In genomic region chr4:177759714-177760113, GRCh38 we compare ENCODE assay signal across 19 cellular contexts.
DNase-seq lines count a peak whose midpoint lies in the region; ATAC-seq and TF ChIP-seq lines count a peak whose summit lies in the region.
"Had no signal": no experiment of that assay in that cellular context is flagged by ENCODE, and none has a peak within 500 bp of the region (broad histone marks: within the 10 kb centered on the region; RNA-seq: fewer than 3 reads in every experiment).

No MANE protein-coding gene starts in this region.

- no peaks in the 10 kb centered on the region for H4K20me1 ChIP-seq in mammary epithelial cell (ENCODE audit: insufficient read depth, low read length)

- in situ Hi-C loops in mammary epithelial cell (cut with MboI; ENCODE audit: low sequenced_read_pairs in 2 of 2) = no loop called here

- H2AFZ ChIP-seq in mammary epithelial cell (ENCODE audit: low read depth, low read length) = peak overlapping the region; percentile 75
- H2AFZ ChIP-seq: GM23248 had no signal

- no peak overlapping the region for H3K9ac ChIP-seq in mammary epithelial cell (ENCODE audit: insufficient read depth, low read length)
- H3K9ac ChIP-seq: GM23248 had no signal

- H3K27me3 ChIP-seq in mammary epithelial cell (ENCODE audit: insufficient read depth, low read length) (no peaks in the 10 kb centered on the region), foreskin keratinocyte (no peaks in the 10 kb centered on the region)
- H3K27me3 ChIP-seq: BE2C had no signal

- dilution Hi-C loops in mammary epithelial cell (cut with HindIII; ENCODE audit: low sequenced_read_pairs) = no loop called here

- H3K4me1 ChIP-seq in mammary epithelial cell (ENCODE audit: insufficient read depth, low read length) = peaks cover 11% of the 10 kb centered on the region
- peaks cover 11% of the 10 kb centered on the region for H3K4me1 ChIP-seq in foreskin keratinocyte
- H3K4me1 ChIP-seq: BE2C, HAP-1 had no signal

- DNase-seq in NCI-H82 treated with DMSO at 0.1 percent for 48 hours (lab: John Stamatoyannopoulos, UW; ENCODE audit: unreplicated experiment) (peak; percentile 18), mammary epithelial cell (peak; percentile 84), foreskin keratinocyte (peak; percentile 74 to 85), NCI-H345 (lab: John Stamatoyannopoulos, UW) (no peak), SIG-M5 (lab: John Stamatoyannopoulos, UW) (no peak), Right ventricle myocardium superior (no peak)
- DNase-seq: ACHN; BE2C; C1 segment of cervical spinal cord; CD4-positive, CD25-positive, alpha-beta regulatory T cell; CD8-positive, alpha-beta memory T cell; COR-L47; DMS 273 treated with DMSO at 0.1 percent for 48 hours; DMS53; DND-41; EL; GM23248 had no signal

- TF ChIP-seq CTCF in mammary epithelial cell (conservative IDR thresholded peaks at IDR 0.05 in 1 of 2, IDR thresholded peaks at IDR 0.05 in 1 of 2; ENCODE audit: extremely low read depth in 1 of 2, insufficient read depth in 1 of 2, low read depth in 1 of 2, low read length in 2 of 2) (no peak), foreskin keratinocyte (conservative IDR thresholded peaks at IDR 0.05) (no peak)

- H3K36me3 ChIP-seq in mammary epithelial cell (ENCODE audit: insufficient read depth, low read length) = no peaks in the 10 kb centered on the region
- H3K36me3 ChIP-seq: BE2C, HAP-1 had no signal

- BruUV-seq in mammary epithelial cell (replicated peaks; lab: Mats Ljungman, UMichigan) = no TSS peak

- WGBS in mammary epithelial cell (ENCODE audit: low coverage, missing lambda C conversion rate) = 43% methylated on average over 3 of the region's 3 CpGs

- CTCF ChIA-PET in mammary epithelial cell (lab: Charles Lee; ENCODE audit: low non-redundant PET) = no interaction called here

- ATAC-seq in foreskin keratinocyte (peak; percentile 96), Right ventricle myocardium superior (ENCODE audit: poor library complexity) (no peak)
- ATAC-seq: GM12878 had no signal

- intact Hi-C loops in mammary epithelial cell (cut with micrococcal nuclease) = no loop called here
- intact Hi-C loops in Right ventricle myocardium superior (cut with DNase I) = no loop called here

- no peak overlapping the region for H3K4me2 ChIP-seq in mammary epithelial cell (ENCODE audit: insufficient read depth, low read depth, low read length)

- H3K79me2 ChIP-seq in mammary epithelial cell (ENCODE audit: insufficient read depth, low read length) = no peaks in the 10 kb centered on the region

- H3K9me3 ChIP-seq in mammary epithelial cell (replicated peaks; ENCODE audit: insufficient read depth, low read length) = no peaks in the 10 kb centered on the region
- H3K9me3 ChIP-seq: BE2C, HAP-1 had no signal

- no peak overlapping the region for H3K4me3 ChIP-seq in mammary epithelial cell (replicated peaks in 1 of 3; ENCODE audit: insufficient read depth in 1 of 3, low read depth in 2 of 3, low read length in 3 of 3)
- H3K4me3 ChIP-seq: GM12878, GM23248, HAP-1 had no signal

- no peak overlapping the region for H3K27ac ChIP-seq in mammary epithelial cell (ENCODE audit: insufficient read depth, low read depth, low read length)
- H3K27ac ChIP-seq in foreskin keratinocyte = no peak overlapping the region
- H3K27ac ChIP-seq: GM23248 had no signal

Comparison
In these comparisons a context has a peak if more than half of its experiments do, and no peak if none do; other contexts are left out.
1. DNase-seq: peak in NCI-H82 treated with DMSO at 0.1 percent for 48 hours (single experiment), mammary epithelial cell (single experiment) and foreskin keratinocyte (2 of 2); none in NCI-H345 (single experiment), SIG-M5 (single experiment) and Right ventricle myocardium superior (single experiment).